12 cellular contexts compared by ENCODE assay signal in the genomic region with DNA sequence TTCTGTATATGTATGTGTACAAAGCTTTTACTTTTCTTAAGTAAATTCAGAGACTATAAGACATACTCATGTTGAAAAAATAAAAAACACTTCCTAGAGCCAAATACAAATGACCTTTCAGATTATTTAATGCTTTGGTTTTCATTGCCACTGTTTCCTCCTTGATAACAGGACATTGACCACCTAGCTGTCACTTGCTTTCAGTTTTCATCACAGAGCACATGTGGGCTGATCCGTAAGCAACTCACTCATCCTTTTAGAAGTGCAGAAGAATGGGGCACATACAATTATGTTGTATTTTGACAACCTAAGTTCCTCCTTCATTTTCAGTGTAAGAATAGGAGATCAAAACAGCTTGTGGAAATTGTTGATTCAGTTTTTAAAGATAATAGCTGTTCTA. TPM values are rescaled to one million over a fixed set of nuclear protein-coding genes. Genes with fewer than 3 reads are reported as not detected.
A peak's percentile ranks its signal among the peaks of the same experiment; 100 is the strongest.
DNase-seq lines count a peak whose midpoint lies in the region; FAIRE-seq and TF ChIP-seq lines count a peak whose summit lies in the region.
"Had no signal": no experiment of that assay in that cellular context is flagged by ENCODE, and none has a peak within 500 bp of the region (broad histone marks: within the 10 kb centered on the region; RNA-seq: fewer than 3 reads in every experiment).

No MANE protein-coding gene starts in this region.

- H3F3A ChIP-seq in Loucy (ENCODE audit: low read depth) = peaks cover 8% of the 10 kb centered on the region

- H3K27ac Mint-ChIP-seq in activated T-cell treated with anti-CD3 and anti-CD28 coated beads, Interleukin-2, amount 50 U/mL, for 24 hours = peak overlapping the region; percentile 64
- H3K27ac Mint-ChIP-seq in activated T-helper 1 cell treated with anti-CD3 and anti-CD28 coated beads, Interleukin-12 subunit alpha, Interleukin-12 subunit beta, Interleukin-2, Interleukin-4 antibody, amounts not matched to agents 30 ng/mL and 10 ng/mL and 1 ng/mL, durations not matched to agents 14 hours and 24 hours and 36 hours = peak overlapping the region; percentile 57

- no peaks in the 10 kb centered on the region for H3K9me3 Mint-ChIP-seq in activated T-cell treated with anti-CD3 and anti-CD28 coated beads, Interleukin-2, amount 50 U/mL, for 24 hours
- H3K9me3 Mint-ChIP-seq in activated T-helper 1 cell treated with anti-CD3 and anti-CD28 coated beads, Interleukin-12 subunit alpha, Interleukin-12 subunit beta, Interleukin-2, Interleukin-4 antibody, amounts not matched to agents 30 ng/mL and 10 ng/mL and 1 ng/mL, durations not matched to agents 14 hours and 24 hours and 36 hours = no peaks in the 10 kb centered on the region
- H3K9me3 Mint-ChIP-seq: memory B cell had no signal

- H3K9me3 ChIP-seq in Loucy (ENCODE audit: insufficient read depth, low read depth, low read length) (no peaks in the 10 kb centered on the region), small intestine (ENCODE audit: control insufficient read depth, low read depth) (no peaks in the 10 kb centered on the region)
- H3K9me3 ChIP-seq: thyroid gland had no signal

- H3K79me2 ChIP-seq in Loucy (ENCODE audit: insufficient read depth, low read length) = peaks cover 70% of the 10 kb centered on the region

- 12 to 41% (median 23%) methylated on average over 1 of the region's 1 CpG for WGBS in small intestine, 3 donors

- peak overlapping the region; percentile 1 for H3K4me3 Mint-ChIP-seq in activated T-cell treated with anti-CD3 and anti-CD28 coated beads, Interleukin-2, amount 50 U/mL, for 24 hours
- H3K4me3 Mint-ChIP-seq in activated T-helper 1 cell treated with anti-CD3 and anti-CD28 coated beads, Interleukin-12 subunit alpha, Interleukin-12 subunit beta, Interleukin-2, Interleukin-4 antibody, amounts not matched to agents 30 ng/mL and 10 ng/mL and 1 ng/mL, durations not matched to agents 14 hours and 24 hours and 36 hours = no peak overlapping the region
- H3K4me3 Mint-ChIP-seq: memory B cell had no signal

- H3K4me1 ChIP-seq in Loucy (ENCODE audit: insufficient read depth, low read length, poor library complexity, severe bottlenecking) = peaks cover 24% of the 10 kb centered on the region
- peaks cover 2 to 3% of the 10 kb centered on the region in 2 donors for H3K4me1 ChIP-seq in small intestine (ENCODE audit: control insufficient read depth in 2 of 2, insufficient read depth in 1 of 2, low read depth in 1 of 2, low read length in 1 of 2)

- intact Hi-C loops in activated T-helper 1 cell treated with anti-CD3 and anti-CD28 coated beads, Interleukin-12 subunit alpha, Interleukin-12 subunit beta, Interleukin-2, Interleukin-4 antibody, amounts not matched to agents 30 ng/mL and 10 ng/mL and 1 ng/mL, durations not matched to agents 14 hours and 24 hours and 36 hours (cut with micrococcal nuclease) = no loop called here

- H3K9me2 ChIP-seq in Loucy (replicated peaks; ENCODE audit: low read depth, low read length) = no peaks in the 10 kb centered on the region

- peaks cover 57% of the 10 kb centered on the region for H3K36me3 Mint-ChIP-seq in activated T-cell treated with anti-CD3 and anti-CD28 coated beads, Interleukin-2, amount 50 U/mL, for 24 hours (ENCODE audit: low read depth)
- peaks cover 12% of the 10 kb centered on the region for H3K36me3 Mint-ChIP-seq in activated T-helper 1 cell treated with anti-CD3 and anti-CD28 coated beads, Interleukin-12 subunit alpha, Interleukin-12 subunit beta, Interleukin-2, Interleukin-4 antibody, amounts not matched to agents 30 ng/mL and 10 ng/mL and 1 ng/mL, durations not matched to agents 14 hours and 24 hours and 36 hours (ENCODE audit: low read depth)

- FAIRE-seq in small intestine (lab: Jason Lieb, UNC) = no peak

- no peaks in the 10 kb centered on the region for H3K27me3 Mint-ChIP-seq in activated T-cell treated with anti-CD3 and anti-CD28 coated beads, Interleukin-2, amount 50 U/mL, for 24 hours
- H3K27me3 Mint-ChIP-seq in activated T-helper 1 cell treated with anti-CD3 and anti-CD28 coated beads, Interleukin-12 subunit alpha, Interleukin-12 subunit beta, Interleukin-2, Interleukin-4 antibody, amounts not matched to agents 30 ng/mL and 10 ng/mL and 1 ng/mL, durations not matched to agents 14 hours and 24 hours and 36 hours (ENCODE audit: insufficient read depth) = no peaks in the 10 kb centered on the region
- H3K27me3 Mint-ChIP-seq: memory B cell had no signal

- no peaks in the 10 kb centered on the region for H3K36me3 ChIP-seq in Loucy (ENCODE audit: insufficient read depth, low read length)
- no peaks in the 10 kb centered on the region for H3K36me3 ChIP-seq in small intestine (ENCODE audit: control insufficient read depth in 2 of 2, insufficient read depth in 2 of 2, low read length in 2 of 2)
- H3K36me3 ChIP-seq: thyroid gland had no signal

- peaks cover 65% of the 10 kb centered on the region for H3K4me1 Mint-ChIP-seq in activated T-cell treated with anti-CD3 and anti-CD28 coated beads, Interleukin-2, amount 50 U/mL, for 24 hours (ENCODE audit: low read depth)
- H3K4me1 Mint-ChIP-seq in activated T-helper 1 cell treated with anti-CD3 and anti-CD28 coated beads, Interleukin-12 subunit alpha, Interleukin-12 subunit beta, Interleukin-2, Interleukin-4 antibody, amounts not matched to agents 30 ng/mL and 10 ng/mL and 1 ng/mL, durations not matched to agents 14 hours and 24 hours and 36 hours (ENCODE audit: low read depth) = peaks cover 71% of the 10 kb centered on the region

- TF ChIP-seq CTCF in Loucy (conservative IDR thresholded peaks at IDR 0.05; ENCODE audit: low read length) = no peak

- H3K27me3 ChIP-seq in Loucy (ENCODE audit: insufficient read depth, low read length, poor library complexity, severe bottlenecking) (no peaks in the 10 kb centered on the region), small intestine (ENCODE audit: control insufficient read depth in 2 of 2, insufficient read depth in 2 of 2, low read length in 2 of 2) (no peaks in the 10 kb centered on the region)
- H3K27me3 ChIP-seq: thyroid gland had no signal

- DNase-seq in activated T-cell treated with anti-CD3 and anti-CD28 coated beads, Interleukin-2, amount 50 U/mL, for 24 hours = no peak
- DNase-seq in activated T-cell treated with anti-CD3 and anti-CD28 coated beads for 4 hours (no peak), small intestine (peak; percentile 58), superior temporal gyrus (ENCODE audit: extremely low spot score) (no peak), NCI-H1048 (lab: John Stamatoyannopoulos, UW) (no peak)
- DNase-seq in activated T-helper 1 cell treated with anti-CD3 and anti-CD28 coated beads, Interleukin-12 subunit alpha, Interleukin-12 subunit beta, Interleukin-2, Interleukin-4 antibody, amounts not matched to agents 30 ng/mL and 10 ng/mL and 1 ng/mL, durations not matched to agents 14 hours and 24 hours and 36 hours (ENCODE audit: low spot score) = no peak
- no peak for DNase-seq in stimulated activated CD4-positive, alpha-beta T cell treated with anti-CD3 and anti-CD28 coated beads, Interleukin-4, amount 100 ng/mL, for 1 hour
- DNase-seq: NCI-H146, NCI-H774, thyroid gland had no signal

- H2AFZ ChIP-seq in Loucy (ENCODE audit: low read length) = no peak overlapping the region

- H3K4me3 ChIP-seq in Loucy (ENCODE audit: low read length, poor library complexity, severe bottlenecking) (no peak overlapping the region), small intestine (ENCODE audit: low read depth in 1 of 2, low read length in 2 of 2) (no peak overlapping the region)
- H3K4me3 ChIP-seq: thyroid gland had no signal

- H3K9ac ChIP-seq in Loucy (ENCODE audit: low read depth, low read length, poor library complexity, severe bottlenecking) = no peak overlapping the region

- peak overlapping the region; percentile 39 for H3K4me2 ChIP-seq in Loucy (ENCODE audit: low read depth, low read length, poor library complexity, severe bottlenecking)

- H3K27ac ChIP-seq in small intestine (ENCODE audit: low read depth in 1 of 2, low read length in 1 of 2) = no peak overlapping the region
- H3K27ac ChIP-seq: thyroid gland had no signal

- H4K20me1 ChIP-seq in Loucy (ENCODE audit: insufficient read depth, low read length, poor library complexity, severe bottlenecking) = peaks cover 9% of the 10 kb centered on the region

RNA-seq across cellular contexts. Expression of gene ZBTB2, which starts 6.2 kb away (rescaled TPM):
- 24.0 and 24.3 TPM in 2 replicates for total RNA-seq in activated T-helper 1 cell treated with anti-CD3 and anti-CD28 coated beads, Interleukin-12 subunit alpha, Interleukin-12 subunit beta, Interleukin-2, Interleukin-4 antibody, amounts not matched to agents 30 ng/mL and 10 ng/mL and 1 ng/mL, durations not matched to agents 14 hours and 24 hours and 36 hours
- 1 to 10 TPM; 7.1 to 8.7 (median 8.1) TPM for polyA plus RNA-seq in small intestine
